ENCODE assay signal across 35 cellular contexts in the genomic region with DNA sequence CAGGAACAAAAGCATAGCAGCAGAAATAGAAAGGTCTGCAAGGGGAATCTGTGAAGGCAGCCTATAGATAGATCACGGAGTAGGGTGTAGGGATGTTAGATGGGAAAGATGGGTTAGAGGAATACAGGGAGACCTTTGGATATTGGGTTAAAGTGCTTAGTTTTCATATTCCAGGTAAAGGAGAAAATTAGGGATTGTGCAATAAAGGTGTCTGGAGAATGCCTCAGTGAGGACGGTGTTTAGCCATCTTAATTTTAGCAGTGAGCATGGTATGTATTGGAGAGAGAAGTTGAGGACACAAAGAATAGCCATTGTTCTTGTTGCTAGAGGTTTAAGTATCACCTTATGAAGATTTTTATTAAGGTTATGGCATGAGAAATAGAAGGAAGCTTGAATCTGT.
"Had no signal": no experiment of that assay in that cellular context is flagged by ENCODE, and none has a peak within 500 bp of the region (broad histone marks: within the 10 kb centered on the region; RNA-seq: fewer than 3 reads in every experiment).

No MANE protein-coding gene starts in this region.

- H3K36me3 ChIP-seq: adrenal gland, brain microvascular endothelial cell, breast epithelium had no signal

- H3K27ac Mint-ChIP-seq: activated CD4-positive, alpha-beta memory T cell treated with anti-CD3 and anti-CD28 coated beads, Interleukin-2, amount 10 ng/mL, durations not matched to agents 7 days and 5 days; activated CD4-positive, alpha-beta T cell treated with anti-CD3 and anti-CD28 coated beads for 36 hours; activated CD4-positive, alpha-beta T cell treated with anti-CD3 and anti-CD28 coated beads, Interleukin-2, amount 10 ng/mL, durations not matched to agents 7 days and 5 days; activated CD8-positive, alpha-beta memory T cell treated with anti-CD3 and anti-CD28 coated beads, Interleukin-2, amount 10 ng/mL, durations not matched to agents 7 days and 5 days; activated CD8-positive, alpha-beta T cell treated with anti-CD3 and anti-CD28 coated beads, Interleukin-2, amount 10 ng/mL, durations not matched to agents 7 days and 5 days; activated naive CD4-positive, alpha-beta T cell treated with anti-CD3 and anti-CD28 coated beads for 36 hours; activated naive CD4-positive, alpha-beta T cell treated with anti-CD3 and anti-CD28 coated beads, Interleukin-2, amount 50 U/mL, for 72 hours; activated naive CD8-positive, alpha-beta T cell treated with anti-CD3 and anti-CD28 coated beads for 36 hours; activated T-cell treated with anti-CD3 and anti-CD28 coated beads, Interleukin-2, amount 50 U/mL, for 72 hours; activated T-helper 1 cell treated with anti-CD3 and anti-CD28 coated beads, Interleukin-12 subunit alpha, Interleukin-12 subunit beta, Interleukin-2, Interleukin-4 antibody, amounts not matched to agents 30 ng/mL and 10 ng/mL and 1 ng/mL, durations not matched to agents 14 hours and 24 hours and 36 hours; activated T-helper 17 cell treated with anti-CD3 and anti-CD28 coated beads, Interleukin-2, amount 50 U/mL, for 72 hours; T-helper 1 cell treated with Interleukin-12 subunit alpha and Interleukin-12 subunit beta and Interleukin-4 antibody, amounts not matched to agents 30 μg/mL and 1 μg/mL, for 36 hours; T-helper 2 cell treated with Interferon-gamma antibody and Interleukin-4, amounts not matched to agents 5 μg/mL and 100 μg/mL, for 36 hours had no signal

- H3K27me3 ChIP-seq: adrenal gland, body of pancreas, brain microvascular endothelial cell, breast epithelium had no signal

- H3K4me3 ChIP-seq: adrenal gland, body of pancreas, breast epithelium had no signal

- H3K36me3 Mint-ChIP-seq: activated CD8-positive, alpha-beta memory T cell treated with anti-CD3 and anti-CD28 coated beads, Interleukin-2, amount 10 ng/mL, durations not matched to agents 7 days and 5 days; activated naive CD4-positive, alpha-beta T cell treated with anti-CD3 and anti-CD28 coated beads, Interleukin-2, amount 50 U/mL, for 72 hours; activated naive CD8-positive, alpha-beta T cell treated with anti-CD3 and anti-CD28 coated beads for 36 hours had no signal

- H3K9me3 Mint-ChIP-seq: activated CD4-positive, alpha-beta memory T cell treated with anti-CD3 and anti-CD28 coated beads, Interleukin-2, amount 10 ng/mL, durations not matched to agents 7 days and 5 days; activated CD4-positive, alpha-beta T cell treated with anti-CD3 and anti-CD28 coated beads, Interleukin-2, amount 10 ng/mL, durations not matched to agents 7 days and 5 days; activated naive CD4-positive, alpha-beta T cell treated with anti-CD3 and anti-CD28 coated beads for 36 hours; activated naive CD4-positive, alpha-beta T cell treated with anti-CD3 and anti-CD28 coated beads, Interleukin-2, amount 50 U/mL, for 72 hours; activated naive CD8-positive, alpha-beta T cell treated with anti-CD3 and anti-CD28 coated beads for 36 hours; activated T-cell treated with anti-CD3 and anti-CD28 coated beads, Interleukin-2, amount 50 U/mL, for 4 hours; activated T-cell treated with anti-CD3 and anti-CD28 coated beads, Interleukin-2, amount 50 U/mL, for 72 hours; activated T-helper 1 cell treated with anti-CD3 and anti-CD28 coated beads, Interleukin-12 subunit alpha, Interleukin-12 subunit beta, Interleukin-2, Interleukin-4 antibody, amounts not matched to agents 30 ng/mL and 10 ng/mL and 1 ng/mL, durations not matched to agents 14 hours and 24 hours and 36 hours; activated T-helper 17 cell treated with anti-CD3 and anti-CD28 coated beads, Interleukin-2, amount 50 U/mL, for 72 hours; T-helper 1 cell treated with Interleukin-12 subunit alpha and Interleukin-12 subunit beta and Interleukin-4 antibody, amounts not matched to agents 30 μg/mL and 1 μg/mL, for 36 hours; T-helper 2 cell treated with Interferon-gamma antibody and Interleukin-4, amounts not matched to agents 5 μg/mL and 100 μg/mL, for 36 hours had no signal

- DNase-seq: activated CD4-positive, alpha-beta memory T cell treated with anti-CD3 and anti-CD28 coated beads, Interleukin-2, amount 10 ng/mL, durations not matched to agents 7 days and 5 days; activated CD4-positive, alpha-beta T cell treated with anti-CD3 and anti-CD28 coated beads for 1 hour; activated CD4-positive, alpha-beta T cell treated with anti-CD3 and anti-CD28 coated beads for 36 hours; activated CD4-positive, alpha-beta T cell treated with anti-CD3 and anti-CD28 coated beads for 48 hours; activated CD4-positive, alpha-beta T cell treated with anti-CD3 and anti-CD28 coated beads, Interleukin-2, amount 10 ng/mL, durations not matched to agents 7 days and 5 days; activated CD4-positive, alpha-beta T cell treated with anti-CD3 and anti-CD28 coated beads, Interleukin-2, amount 50 U/mL, for 48 hours; activated CD4-positive, CD25-positive, alpha-beta regulatory T cell; activated CD8-positive, alpha-beta memory T cell treated with anti-CD3 and anti-CD28 coated beads for 24 hours; activated CD8-positive, alpha-beta memory T cell treated with anti-CD3 and anti-CD28 coated beads, Interleukin-2, amount 10 ng/mL, durations not matched to agents 7 days and 5 days; activated CD8-positive, alpha-beta memory T cell treated with anti-CD3 and anti-CD28 coated beads, Interleukin-2, amount 50 U/mL, for 48 hours; activated CD8-positive, alpha-beta T cell treated with anti-CD3 and anti-CD28 coated beads, Interleukin-2, amount 10 ng/mL, durations not matched to agents 7 days and 5 days; activated effector memory CD4-positive, alpha-beta T cell treated with anti-CD3 and anti-CD28 coated beads, Interleukin-2, amount 50 U/mL, for 16 hours; activated gamma-delta T cell treated with Interleukin-2 at 50 U/mL for 16 hours; activated naive CD4-positive, alpha-beta T cell; activated naive CD4-positive, alpha-beta T cell treated with anti-CD3 and anti-CD28 coated beads for 36 hours; activated naive CD4-positive, alpha-beta T cell treated with anti-CD3 and anti-CD28 coated beads, Interleukin-2, amount 50 U/mL, for 16 hours; activated naive CD8-positive, alpha-beta T cell treated with anti-CD3 and anti-CD28 coated beads for 36 hours; activated T-cell treated with anti-CD3 and anti-CD28 coated beads, Interleukin-2, amount 50 U/mL, for 4 hours; activated T-cell treated with anti-CD3 and anti-CD28 coated beads, Interleukin-2, amount 50 U/mL, for 72 hours; adrenal gland; amniotic stem cell; aorta; body of pancreas; brain microvascular endothelial cell; central memory CD4-positive, alpha-beta T cell; T-helper 2 cell; T-helper 9 cell had no signal

- H3K4me1 Mint-ChIP-seq: activated CD4-positive, alpha-beta memory T cell treated with anti-CD3 and anti-CD28 coated beads, Interleukin-2, amount 10 ng/mL, durations not matched to agents 7 days and 5 days; activated CD4-positive, alpha-beta T cell treated with anti-CD3 and anti-CD28 coated beads for 36 hours; activated CD4-positive, alpha-beta T cell treated with anti-CD3 and anti-CD28 coated beads, Interleukin-2, amount 10 ng/mL, durations not matched to agents 7 days and 5 days; activated CD8-positive, alpha-beta memory T cell treated with anti-CD3 and anti-CD28 coated beads, Interleukin-2, amount 10 ng/mL, durations not matched to agents 7 days and 5 days; activated naive CD8-positive, alpha-beta T cell treated with anti-CD3 and anti-CD28 coated beads for 36 hours; activated T-helper 17 cell treated with anti-CD3 and anti-CD28 coated beads, Interleukin-2, amount 50 U/mL, for 72 hours had no signal

- H3K27me3 Mint-ChIP-seq: activated CD4-positive, alpha-beta memory T cell treated with anti-CD3 and anti-CD28 coated beads, Interleukin-2, amount 10 ng/mL, durations not matched to agents 7 days and 5 days; activated CD4-positive, alpha-beta T cell treated with anti-CD3 and anti-CD28 coated beads, Interleukin-2, amount 10 ng/mL, durations not matched to agents 7 days and 5 days; activated CD8-positive, alpha-beta memory T cell treated with anti-CD3 and anti-CD28 coated beads, Interleukin-2, amount 10 ng/mL, durations not matched to agents 7 days and 5 days; activated naive CD8-positive, alpha-beta T cell treated with anti-CD3 and anti-CD28 coated beads for 36 hours had no signal

- H3K4me1 ChIP-seq: adrenal gland, breast epithelium had no signal

- H3K9me3 ChIP-seq: adrenal gland, breast epithelium had no signal

- ATAC-seq: activated CD4-positive, alpha-beta T cell treated with anti-CD3 and anti-CD28 coated beads for 36 hours; activated CD4-positive, CD25-positive, alpha-beta regulatory T cell treated with anti-CD3 and anti-CD28 coated beads, Interleukin-2, amount 50 U/mL, for 24 hours; activated CD8-positive, alpha-beta memory T cell treated with anti-CD3 and anti-CD28 coated beads, Interleukin-2, amount 10 ng/mL, durations not matched to agents 7 days and 5 days; activated CD8-positive, alpha-beta T cell treated with anti-CD3 and anti-CD28 coated beads, Interleukin-2, amount 10 ng/mL, durations not matched to agents 7 days and 5 days; activated naive CD4-positive, alpha-beta T cell treated with anti-CD3 and anti-CD28 coated beads, Interleukin-2, amount 50 U/mL, for 72 hours; activated T-cell treated with anti-CD3 and anti-CD28 coated beads, Interleukin-2, amount 50 U/mL, for 4 hours; activated T-cell treated with anti-CD3 and anti-CD28 coated beads, Interleukin-2, amount 50 U/mL, for 72 hours; activated T-helper 17 cell treated with anti-CD3 and anti-CD28 coated beads, Interleukin-2, amount 50 U/mL, for 72 hours; body of pancreas had no signal

- H3K27ac ChIP-seq: adrenal gland, body of pancreas, brain microvascular endothelial cell, breast epithelium, VCaP had no signal

- H3K4me3 Mint-ChIP-seq: activated CD4-positive, alpha-beta memory T cell treated with anti-CD3 and anti-CD28 coated beads, Interleukin-2, amount 10 ng/mL, durations not matched to agents 7 days and 5 days; activated CD4-positive, alpha-beta T cell treated with anti-CD3 and anti-CD28 coated beads for 36 hours; activated CD4-positive, alpha-beta T cell treated with anti-CD3 and anti-CD28 coated beads, Interleukin-2, amount 10 ng/mL, durations not matched to agents 7 days and 5 days; activated CD8-positive, alpha-beta memory T cell treated with anti-CD3 and anti-CD28 coated beads, Interleukin-2, amount 10 ng/mL, durations not matched to agents 7 days and 5 days; activated CD8-positive, alpha-beta T cell treated with anti-CD3 and anti-CD28 coated beads, Interleukin-2, amount 10 ng/mL, durations not matched to agents 7 days and 5 days; activated naive CD4-positive, alpha-beta T cell treated with anti-CD3 and anti-CD28 coated beads for 36 hours; activated naive CD8-positive, alpha-beta T cell treated with anti-CD3 and anti-CD28 coated beads for 36 hours; activated T-cell treated with anti-CD3 and anti-CD28 coated beads, Interleukin-2, amount 50 U/mL, for 4 hours; activated T-cell treated with anti-CD3 and anti-CD28 coated beads, Interleukin-2, amount 50 U/mL, for 72 hours; activated T-helper 1 cell treated with anti-CD3 and anti-CD28 coated beads, Interleukin-12 subunit alpha, Interleukin-12 subunit beta, Interleukin-2, Interleukin-4 antibody, amounts not matched to agents 30 ng/mL and 10 ng/mL and 1 ng/mL, durations not matched to agents 14 hours and 24 hours and 36 hours; activated T-helper 17 cell treated with anti-CD3 and anti-CD28 coated beads, Interleukin-2, amount 50 U/mL, for 72 hours; T-helper 1 cell treated with Interleukin-12 subunit alpha and Interleukin-12 subunit beta and Interleukin-4 antibody, amounts not matched to agents 30 μg/mL and 1 μg/mL, for 36 hours; T-helper 2 cell treated with Interferon-gamma antibody and Interleukin-4, amounts not matched to agents 5 μg/mL and 100 μg/mL, for 36 hours had no signal
